ENCODE assay signal across 27 cellular contexts in genomic region chr22:31898911-31899310, GRCh38. TPM values are rescaled to one million over a fixed set of nuclear protein-coding genes. Genes with fewer than 3 reads are reported as not detected.
DNase-seq lines count a peak whose midpoint lies in the region; ATAC-seq and TF ChIP-seq lines count a peak whose summit lies in the region.
"Had no signal": no experiment of that assay in that cellular context is flagged by ENCODE, and none has a peak within 500 bp of the region (broad histone marks: within the 10 kb centered on the region; RNA-seq: fewer than 3 reads in every experiment).

No MANE protein-coding gene starts in this region.

- peak overlapping the region; percentile 92 for H3K27ac ChIP-seq in cingulate gyrus (ENCODE audit: low read depth, low read length)
- peak overlapping the region; percentile 71 for H3K27ac ChIP-seq in layer of hippocampus (ENCODE audit: low read depth, low read length)
- no peak overlapping the region for H3K27ac ChIP-seq in trophoblast cell (ENCODE audit: low read depth, low read length)
- H3K27ac ChIP-seq in left lung = no peak overlapping the region
- no peak overlapping the region for H3K27ac ChIP-seq in CD4-positive, alpha-beta memory T cell (ENCODE audit: low read depth, low read length)
- H3K27ac ChIP-seq: BLaER1 treated with 17β-estradiol and CSF1 and Interleukin-3, amounts not matched to agents 10 nM and 100 nM; left ventricle myocardium inferior; pancreas; SJCRH30; uterus had no signal

- peaks cover 15% of the 10 kb centered on the region for H3K4me1 Mint-ChIP-seq in WTC11
- H3K4me1 Mint-ChIP-seq in CD4-positive, alpha-beta memory T cell = no peaks in the 10 kb centered on the region
- H3K4me1 Mint-ChIP-seq: activated naive CD8-positive, alpha-beta T cell treated with anti-CD3 and anti-CD28 coated beads, Interleukin-2, amount 10 ng/mL, durations not matched to agents 7 days and 5 days; IgD-negative memory B cell; naive B cell had no signal

- H3K4me3 ChIP-seq in trophoblast cell (ENCODE audit: low read depth, low read length) (no peak overlapping the region), left lung (no peak overlapping the region)
- H3K4me3 ChIP-seq in CD4-positive, alpha-beta memory T cell (ENCODE audit: low read length in 2 of 2) = no peak overlapping the region
- H3K4me3 ChIP-seq: BLaER1 treated with 17β-estradiol and CSF1 and Interleukin-3, amounts not matched to agents 10 nM and 100 nM; left ventricle myocardium inferior; pancreas; SJCRH30; uterus had no signal

- no peak overlapping the region for H4K12ac ChIP-seq in trophoblast cell (ENCODE audit: low read depth, low read length)

- H2AK5ac ChIP-seq in trophoblast cell (ENCODE audit: low read length) = no peak overlapping the region

- CTCF ChIA-PET in WTC11 (lab: Charles Lee) = interaction anchor here (0.6 to 2.2 kb wide), 2 partner anchors 71 to 72 kb away, joined by 3 to 13 read pairs; no protein-coding TSS in a partner anchor
- CTCF ChIA-PET in CD4-positive, alpha-beta memory T cell (lab: Charles Lee; ENCODE audit: partially characterized antibody) = interaction anchor here (1.4 kb wide), 1 partner anchor 71 kb away, joined by 4 read pairs; no protein-coding TSS in a partner anchor

- no peak overlapping the region for H3K4me2 ChIP-seq in trophoblast cell (ENCODE audit: low read length)
- H3K4me2 ChIP-seq: BLaER1 treated with 17β-estradiol and CSF1 and Interleukin-3, amounts not matched to agents 10 nM and 100 nM had no signal

- H3K27ac Mint-ChIP-seq in WTC11 = peak overlapping the region; percentile 15; the same call in 1 of the 2 replicates
- no peak overlapping the region for H3K27ac Mint-ChIP-seq in CD4-positive, alpha-beta memory T cell
- H3K27ac Mint-ChIP-seq: activated CD8-positive, alpha-beta T cell treated with anti-CD3 and anti-CD28 coated beads for 36 hours; activated naive CD8-positive, alpha-beta T cell treated with anti-CD3 and anti-CD28 coated beads, Interleukin-2, amount 10 ng/mL, durations not matched to agents 7 days and 5 days; naive B cell had no signal

- H3K36me3 Mint-ChIP-seq in WTC11 = no peaks in the 10 kb centered on the region; the same call in 1 of the 2 replicates
- H3K36me3 Mint-ChIP-seq in CD4-positive, alpha-beta memory T cell = peaks cover 21 to 50% of the 10 kb centered on the region in 2 donors

- DNase-seq in WTC11 (ENCODE audit: low spot score) = no peak
- DNase-seq in trophoblast cell = no peak
- no peak for DNase-seq in left lung
- no peak for DNase-seq in CD4-positive, alpha-beta memory T cell
- no peak for DNase-seq in central memory CD4-positive, alpha-beta T cell
- DNase-seq: activated CD8-positive, alpha-beta T cell treated with anti-CD3 and anti-CD28 coated beads for 36 hours; activated effector memory CD4-positive, alpha-beta T cell treated with Interleukin-2 at 50 U/mL for 16 hours; activated naive CD8-positive, alpha-beta T cell treated with anti-CD3 and anti-CD28 coated beads, Interleukin-2, amount 10 ng/mL, durations not matched to agents 7 days and 5 days; activated T-cell treated with anti-CD3 and anti-CD28 coated beads for 4 hours; COR-L47; DMS53; left ventricle myocardium inferior; naive B cell; NCI-H1092; NCI-H187 treated with DMSO at 0.1 percent for 48 hours; NCI-H226; pancreas; right cardiac atrium; SJCRH30; stimulated activated CD4-positive, alpha-beta T cell treated with anti-CD3 and anti-CD28 coated beads, Interleukin-2, amount 100 ng/mL, for 48 hours; T-helper 1 cell; uterus had no signal

- no peak overlapping the region for H2BK12ac ChIP-seq in trophoblast cell (ENCODE audit: low read length)

- no peak overlapping the region for H4K91ac ChIP-seq in trophoblast cell (ENCODE audit: low read depth, low read length)

- POLR2A ChIA-PET in WTC11 (lab: Charles Lee) = interaction anchor here (0.6 kb wide), 1 partner anchor 17 kb away, joined by 4 read pairs; no protein-coding TSS in a partner anchor
- POLR2A ChIA-PET in CD4-positive, alpha-beta memory T cell (lab: Charles Lee; ENCODE audit: partially characterized antibody) = no interaction called here

- ATAC-seq in WTC11 (no peak), left lung (no peak), GM21619 (IDR thresholded peaks at IDR 0.05; ENCODE audit: unreplicated experiment) (no peak)
- ATAC-seq: activated CD8-positive, alpha-beta T cell treated with anti-CD3 and anti-CD28 coated beads for 36 hours; pancreas; right cardiac atrium had no signal

- no peak overlapping the region for H3K18ac ChIP-seq in trophoblast cell (ENCODE audit: low read length)

- H3K4me1 ChIP-seq in trophoblast cell (ENCODE audit: control insufficient read depth in 1 of 2, insufficient read depth in 2 of 2, low read length in 2 of 2) (no peaks in the 10 kb centered on the region), left lung (no peaks in the 10 kb centered on the region)
- H3K4me1 ChIP-seq in CD4-positive, alpha-beta memory T cell (ENCODE audit: insufficient read depth, low read length) = no peaks in the 10 kb centered on the region
- H3K4me1 ChIP-seq: BLaER1 treated with 17β-estradiol and CSF1 and Interleukin-3, amounts not matched to agents 10 nM and 100 nM; left ventricle myocardium inferior; pancreas; uterus had no signal

- no peak overlapping the region for H3K9ac ChIP-seq in trophoblast cell (ENCODE audit: low read length)
- H3K9ac ChIP-seq: BLaER1 treated with 17β-estradiol and CSF1 and Interleukin-3, amounts not matched to agents 10 nM and 100 nM had no signal

- H3K14ac ChIP-seq in trophoblast cell (ENCODE audit: low read length) = no peak overlapping the region

- H3K4ac ChIP-seq in trophoblast cell (ENCODE audit: low read depth, low read length) = no peak overlapping the region

- intact Hi-C loops in left lung (cut with DNase I) = no loop called here
- intact Hi-C loops in CD4-positive, alpha-beta memory T cell (cut with micrococcal nuclease) = no loop called here

- peaks cover 7 to 15% of the 10 kb centered on the region in 2 experiments for H3K36me3 ChIP-seq in trophoblast cell (ENCODE audit: control insufficient read depth in 1 of 2, insufficient read depth in 2 of 2, low read length in 2 of 2)
- peaks cover 0 to 64% of the 10 kb centered on the region in 2 donors for H3K36me3 ChIP-seq in left lung
- H3K36me3 ChIP-seq in CD4-positive, alpha-beta memory T cell (ENCODE audit: insufficient read depth, low read length) = peaks cover 27% of the 10 kb centered on the region
- H3K36me3 ChIP-seq: pancreas, SJCRH30, uterus had no signal

- no CpG with 5 or more reads among the region's 2 CpGs for WGBS in trophoblast cell (ENCODE audit: extremely low coverage, insufficient coverage, insufficient read length)

- no peaks in the 10 kb centered on the region for H3K79me1 ChIP-seq in trophoblast cell (ENCODE audit: low read length)

- no peak overlapping the region for H2AFZ ChIP-seq in trophoblast cell (ENCODE audit: insufficient read depth, low read length, poor library complexity)

- H3K27me3 Mint-ChIP-seq in WTC11 (ENCODE audit: low read depth) = no peaks in the 10 kb centered on the region
- H3K27me3 Mint-ChIP-seq in CD4-positive, alpha-beta memory T cell = no peaks in the 10 kb centered on the region
- H3K27me3 Mint-ChIP-seq: activated CD8-positive, alpha-beta T cell treated with anti-CD3 and anti-CD28 coated beads for 36 hours; activated naive CD8-positive, alpha-beta T cell treated with anti-CD3 and anti-CD28 coated beads, Interleukin-2, amount 10 ng/mL, durations not matched to agents 7 days and 5 days; IgD-negative memory B cell; naive B cell had no signal

- no peak overlapping the region for H3K23ac ChIP-seq in trophoblast cell (ENCODE audit: low read length)

- no peak overlapping the region for H4K8ac ChIP-seq in trophoblast cell (ENCODE audit: low read depth, low read length)

- H3K79me2 ChIP-seq in trophoblast cell (ENCODE audit: control insufficient read depth, insufficient read depth, low read length, poor library complexity) = no peaks in the 10 kb centered on the region

- H3K27me3 ChIP-seq in layer of hippocampus (ENCODE audit: control insufficient read depth, insufficient read depth, low read length) = no peaks in the 10 kb centered on the region
- H3K27me3 ChIP-seq in trophoblast cell (ENCODE audit: insufficient read depth, low read length) = no peaks in the 10 kb centered on the region
- no peaks in the 10 kb centered on the region for H3K27me3 ChIP-seq in left lung
- H3K27me3 ChIP-seq in CD4-positive, alpha-beta memory T cell (ENCODE audit: insufficient read depth, low read length) = no peaks in the 10 kb centered on the region
- H3K27me3 ChIP-seq: BLaER1 treated with 17β-estradiol and CSF1 and Interleukin-3, amounts not matched to agents 10 nM and 100 nM; pancreas; SJCRH30; uterus had no signal

- TF ChIP-seq CTCF in WTC11 (IDR thresholded peaks at IDR 0.05) (no peak), left lung (IDR thresholded peaks at IDR 0.05) (no peak)

- no peaks in the 10 kb centered on the region for H3K9me3 Mint-ChIP-seq in WTC11
- no peaks in the 10 kb centered on the region for H3K9me3 Mint-ChIP-seq in CD4-positive, alpha-beta memory T cell
- H3K9me3 Mint-ChIP-seq: activated CD8-positive, alpha-beta T cell treated with anti-CD3 and anti-CD28 coated beads for 36 hours; activated naive CD8-positive, alpha-beta T cell treated with anti-CD3 and anti-CD28 coated beads, Interleukin-2, amount 10 ng/mL, durations not matched to agents 7 days and 5 days; IgD-negative memory B cell; naive B cell had no signal

- H3K9me3 ChIP-seq in trophoblast cell (ENCODE audit: insufficient read depth, low read depth, low read length) (no peaks in the 10 kb centered on the region), left lung (no peaks in the 10 kb centered on the region)
- H3K9me3 ChIP-seq in CD4-positive, alpha-beta memory T cell (ENCODE audit: control insufficient read depth in 1 of 2, low read length in 2 of 2) = no peaks in the 10 kb centered on the region
- H3K9me3 ChIP-seq: BLaER1 treated with 17β-estradiol and CSF1 and Interleukin-3, amounts not matched to agents 10 nM and 100 nM; left ventricle myocardium inferior; pancreas; SJCRH30; uterus had no signal

- peak overlapping the region; percentile 15 for H2BK5ac ChIP-seq in trophoblast cell (ENCODE audit: low read depth, low read length, poor library complexity)

- peak overlapping the region; percentile 5 for H2BK120ac ChIP-seq in trophoblast cell (ENCODE audit: insufficient read depth, low read length, poor library complexity)

- H3K4me3 Mint-ChIP-seq in WTC11 = no peak overlapping the region
- no peak overlapping the region for H3K4me3 Mint-ChIP-seq in CD4-positive, alpha-beta memory T cell
- H3K4me3 Mint-ChIP-seq: activated CD8-positive, alpha-beta T cell treated with anti-CD3 and anti-CD28 coated beads for 36 hours; activated naive CD8-positive, alpha-beta T cell treated with anti-CD3 and anti-CD28 coated beads, Interleukin-2, amount 10 ng/mL, durations not matched to agents 7 days and 5 days; IgD-negative memory B cell; naive B cell had no signal

TF ChIP-seq in WTC11, 78 proteins besides CTCF, POLR2A, EP300 and RAD21:
- TF ChIP-seq NR3C1 (CRISPR knock-in tag; conservative IDR thresholded peaks at IDR 0.05; ENCODE audit: low read depth) = no peak
TF ChIP-seq in WTC11: peak in this region for 0.

RNA-seq across cellular contexts. Expression of gene YWHAH, which starts 45.4 kb away (rescaled TPM):
- total RNA-seq in WTC11 (2021) = 190 to 205 TPM (median 203 TPM) in 3 replicates
- 139 TPM in 2 replicates for polyA plus RNA-seq in trophoblast cell (2013)
- total RNA-seq in left lung = 100 to 1,000 TPM; 152 to 183 TPM
- total RNA-seq in CD4-positive, alpha-beta memory T cell = 10 to 100 TPM; 48.0 to 57.0 TPM
- polyA plus RNA-seq in CD4-positive, alpha-beta memory T cell = 100 to 1,000 TPM in 1 of 2 donors, 10 to 100 TPM in 1; 99.3 to 126 TPM

Comparison
In these comparisons a context has a peak if more than half of its experiments do, and no peak if none do; other contexts are left out.
1. H3K27ac ChIP-seq: peak in cingulate gyrus (single experiment) and layer of hippocampus (single experiment); none in trophoblast cell (single experiment), left lung (0 of 2) and CD4-positive, alpha-beta memory T cell (single experiment).